28 cellular contexts compared by ENCODE assay signal in the genomic region with DNA sequence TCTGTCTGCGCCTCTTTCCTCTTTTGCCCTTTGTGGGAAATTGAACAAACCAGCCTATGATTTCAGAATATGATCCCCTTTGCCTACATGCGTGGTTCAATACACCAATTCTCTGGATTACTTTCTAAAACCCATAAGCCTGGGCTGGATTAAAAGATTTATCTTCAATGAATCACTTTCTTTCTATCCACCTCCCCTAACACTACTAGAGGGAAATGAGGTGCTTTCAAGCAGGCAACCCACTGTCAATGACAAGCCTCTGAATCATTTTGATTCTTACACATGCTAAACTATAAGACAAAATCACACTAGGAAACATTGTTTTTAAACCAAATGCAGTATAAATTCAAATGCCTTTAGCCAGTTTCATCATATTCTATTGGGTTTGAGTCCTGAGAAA.
"Had no signal": no experiment of that assay in that cellular context is flagged by ENCODE, and none has a peak within 500 bp of the region (broad histone marks: within the 10 kb centered on the region; RNA-seq: fewer than 3 reads in every experiment).

No MANE protein-coding gene starts in this region.

- H3K27ac ChIP-seq: coronary artery, gastroesophageal sphincter, heart left ventricle, hepatocyte, left lung, neural progenitor cell, prostate gland, sigmoid colon, skin epidermis, spleen, thoracic aorta, tibial nerve, upper lobe of left lung had no signal

- H3K27ac Mint-ChIP-seq: naive thymus-derived CD4-positive, alpha-beta T cell; nephron; neural progenitor cell; stimulated activated naive B cell treated with anti-CD40 and anti-IgM and Interleukin-4, amounts not matched to agents 10 μg/mL and 1 μg/mL and 100 μg/mL, for 72 hours; stimulated activated naive CD8-positive, alpha-beta T cell treated with anti-CD3 and anti-CD28 coated beads, Interleukin-15, Interleukin-2, amounts not matched to agents 100 ng/mL and 50 ng/mL, for 24 hours had no signal

- H3K36me3 Mint-ChIP-seq: naive thymus-derived CD4-positive, alpha-beta T cell; neural progenitor cell; stimulated activated naive B cell treated with anti-CD40 and anti-IgM and Interleukin-4, amounts not matched to agents 10 μg/mL and 1 μg/mL and 100 μg/mL, for 72 hours had no signal

- ATAC-seq: gastroesophageal sphincter; heart left ventricle; left cardiac atrium; left lung; naive thymus-derived CD4-positive, alpha-beta T cell; right cardiac atrium; stimulated activated naive B cell treated with anti-CD40 and anti-IgM and Interleukin-4, amounts not matched to agents 10 μg/mL and 1 μg/mL and 100 μg/mL, for 72 hours had no signal

- FAIRE-seq: endothelial cell of umbilical vein, kidney, urothelium cell line had no signal

- H3K9me3 Mint-ChIP-seq: nephron; neural progenitor cell; stimulated activated naive CD8-positive, alpha-beta T cell treated with anti-CD3 and anti-CD28 coated beads, Interleukin-15, Interleukin-2, amounts not matched to agents 100 ng/mL and 50 ng/mL, for 24 hours had no signal

- H3K4me1 Mint-ChIP-seq: naive thymus-derived CD4-positive, alpha-beta T cell; stimulated activated naive B cell treated with anti-CD40 and anti-IgM and Interleukin-4, amounts not matched to agents 10 μg/mL and 1 μg/mL and 100 μg/mL, for 72 hours had no signal

- H3K4me3 Mint-ChIP-seq: naive thymus-derived CD4-positive, alpha-beta T cell; nephron; neural progenitor cell; stimulated activated naive B cell treated with anti-CD40 and anti-IgM and Interleukin-4, amounts not matched to agents 10 μg/mL and 1 μg/mL and 100 μg/mL, for 72 hours; stimulated activated naive CD8-positive, alpha-beta T cell treated with anti-CD3 and anti-CD28 coated beads, Interleukin-15, Interleukin-2, amounts not matched to agents 100 ng/mL and 50 ng/mL, for 24 hours had no signal

- DNase-seq: dermis blood vessel endothelial cell; effector memory CD4-positive, alpha-beta T cell; erythroblast; heart left ventricle; kidney; left cardiac atrium; left lung; mesendoderm; midbrain; naive thymus-derived CD4-positive, alpha-beta T cell; nucleus accumbens; right cardiac atrium; sigmoid colon; spleen; stimulated activated naive B cell treated with anti-CD40 and anti-IgM and Interleukin-4, amounts not matched to agents 10 μg/mL and 1 μg/mL and 100 μg/mL, for 72 hours; upper lobe of left lung had no signal
